ENCODE assay signal across 1 cellular context in genomic region chr18:5296706-5297320, GRCh38.
TF ChIP-seq lines count a peak whose summit lies in the region.

No MANE protein-coding gene starts in this region.

TF ChIP-seq in SK-N-SH treated with all-trans-retinoic acid at 6 μM for 48 hours, 23 proteins besides CTCF, POLR2A, EP300 and RAD21 (continued from another document):
- TF ChIP-seq ZFP3 (CRISPR knock-in tag; IDR thresholded peaks at IDR 0.05) (no peak), ZNF70 (CRISPR knock-in tag; IDR thresholded peaks at IDR 0.05) (no peak)
